In genomic region chr17:58694826-58695225, GRCh38 we compare ENCODE assay signal across 1 cellular context.
TF ChIP-seq lines count a peak whose summit lies in the region.

No MANE protein-coding gene starts in this region.

TF ChIP-seq in GM12878, 131 proteins besides CTCF, POLR2A, EP300 and RAD21 (continued from another document):
- TF ChIP-seq SUPT20H (IDR thresholded peaks at IDR 0.05; ENCODE audit: borderline replicate concordance, control insufficient read depth, low read depth, low read length) (no peak), EED (IDR thresholded peaks at IDR 0.05; ENCODE audit: low read depth) (no peak), ZNF274 (IDR thresholded peaks at IDR 0.05; ENCODE audit: insufficient read depth, insufficient read length) (no peak), IKZF2 (IDR thresholded peaks at IDR 0.05) (no peak), HSF1 (IDR thresholded peaks at IDR 0.05; ENCODE audit: low read depth, low read length) (no peak)
- TF ChIP-seq, protein P1, sequence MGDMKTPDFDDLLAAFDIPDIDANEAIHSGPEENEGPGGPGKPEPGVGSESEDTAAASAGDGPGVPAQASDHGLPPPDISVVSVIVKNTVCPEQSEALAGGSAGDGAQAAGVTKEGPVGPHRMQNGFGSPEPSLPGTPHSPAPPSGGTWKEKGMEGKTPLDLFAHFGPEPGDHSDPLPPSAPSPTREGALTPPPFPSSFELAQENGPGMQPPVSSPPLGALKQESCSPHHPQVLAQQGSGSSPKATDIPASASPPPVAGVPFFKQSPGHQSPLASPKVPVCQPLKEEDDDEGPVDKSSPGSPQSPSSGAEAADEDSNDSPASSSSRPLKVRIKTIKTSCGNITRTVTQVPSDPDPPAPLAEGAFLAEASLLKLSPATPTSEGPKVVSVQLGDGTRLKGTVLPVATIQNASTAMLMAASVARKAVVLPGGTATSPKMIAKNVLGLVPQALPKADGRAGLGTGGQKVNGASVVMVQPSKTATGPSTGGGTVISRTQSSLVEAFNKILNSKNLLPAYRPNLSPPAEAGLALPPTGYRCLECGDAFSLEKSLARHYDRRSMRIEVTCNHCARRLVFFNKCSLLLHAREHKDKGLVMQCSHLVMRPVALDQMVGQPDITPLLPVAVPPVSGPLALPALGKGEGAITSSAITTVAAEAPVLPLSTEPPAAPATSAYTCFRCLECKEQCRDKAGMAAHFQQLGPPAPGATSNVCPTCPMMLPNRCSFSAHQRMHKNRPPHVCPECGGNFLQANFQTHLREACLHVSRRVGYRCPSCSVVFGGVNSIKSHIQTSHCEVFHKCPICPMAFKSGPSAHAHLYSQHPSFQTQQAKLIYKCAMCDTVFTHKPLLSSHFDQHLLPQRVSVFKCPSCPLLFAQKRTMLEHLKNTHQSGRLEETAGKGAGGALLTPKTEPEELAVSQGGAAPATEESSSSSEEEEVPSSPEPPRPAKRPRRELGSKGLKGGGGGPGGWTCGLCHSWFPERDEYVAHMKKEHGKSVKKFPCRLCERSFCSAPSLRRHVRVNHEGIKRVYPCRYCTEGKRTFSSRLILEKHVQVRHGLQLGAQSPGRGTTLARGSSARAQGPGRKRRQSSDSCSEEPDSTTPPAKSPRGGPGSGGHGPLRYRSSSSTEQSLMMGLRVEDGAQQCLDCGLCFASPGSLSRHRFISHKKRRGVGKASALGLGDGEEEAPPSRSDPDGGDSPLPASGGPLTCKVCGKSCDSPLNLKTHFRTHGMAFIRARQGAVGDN (IDR thresholded peaks at IDR 0.05) = no peak
